ENCODE assay signal across 1 cellular context in genomic region chr3:86914651-86915050, GRCh38.
TF ChIP-seq lines count a peak whose summit lies in the region.

No MANE protein-coding gene starts in this region.

TF ChIP-seq in H1, 55 proteins besides CTCF, POLR2A, EP300 and RAD21 (continued from another document):
- TF ChIP-seq CHD7 (IDR thresholded peaks at IDR 0.05; ENCODE audit: insufficient replicate concordance, low read length) (no peak), MAX (IDR thresholded peaks at IDR 0.05) (no peak), TAF1 (IDR thresholded peaks at IDR 0.05; ENCODE audit: low read depth, low read length) (no peak), TCF12 (IDR thresholded peaks at IDR 0.05; ENCODE audit: low read depth, low read length) (no peak), EZH2 (IDR thresholded peaks at IDR 0.05; ENCODE audit: low read depth, low read length, severe bottlenecking) (no peak), TBP (IDR thresholded peaks at IDR 0.05; ENCODE audit: low read depth, low read length) (no peak)
